Comparison of ENCODE assay signal across 7 cellular contexts in genomic region chr14:74673768-74674167, GRCh38.
"Had no signal": no experiment of that assay in that cellular context is flagged by ENCODE, and none has a peak within 500 bp of the region (broad histone marks: within the 10 kb centered on the region; RNA-seq: fewer than 3 reads in every experiment).

No MANE protein-coding gene starts in this region.

- FAIRE-seq: H1, H54, HTR-8/SVneo had no signal

- H3K4me3 ChIP-seq: GM23338 had no signal

- ATAC-seq: GM23338 had no signal

- H3K4me1 Mint-ChIP-seq: GM23338, H9 had no signal

- H3K4me3 Mint-ChIP-seq: GM23338, H9 had no signal

- H3K9me3 Mint-ChIP-seq: GM23338, H9 had no signal

- H3K27ac Mint-ChIP-seq: GM23338 had no signal

- DNase-seq: H9, HCEC 1CT, IMR-90 had no signal
